ENCODE assay signal across 13 cellular contexts in genomic region chr20:34066476-34067090, GRCh38. TPM values are rescaled to one million over a fixed set of nuclear protein-coding genes. Genes with fewer than 3 reads are reported as not detected.
DNase-seq lines count a peak whose midpoint lies in the region; ATAC-seq and TF ChIP-seq lines count a peak whose summit lies in the region.
"Had no signal": no experiment of that assay in that cellular context is flagged by ENCODE, and none has a peak within 500 bp of the region (broad histone marks: within the 10 kb centered on the region; RNA-seq: fewer than 3 reads in every experiment).

No MANE protein-coding gene starts in this region.

- TF ChIP-seq CTCF in left ventricle myocardium inferior (IDR thresholded peaks at IDR 0.05; ENCODE audit: borderline replicate concordance) = no peak

- no peaks in the 10 kb centered on the region for H3K9me3 ChIP-seq in left ventricle myocardium inferior (replicated peaks)
- no peaks in the 10 kb centered on the region for H3K9me3 ChIP-seq in right cardiac atrium (ENCODE audit: control insufficient read depth, low read length)
- no peaks in the 10 kb centered on the region for H3K9me3 ChIP-seq in SK-N-MC (ENCODE audit: low read depth, low read length)
- H3K9me3 ChIP-seq: A549 had no signal

- H3K36me3 ChIP-seq in left ventricle myocardium inferior = no peaks in the 10 kb centered on the region
- H3K36me3 ChIP-seq in SK-N-MC (ENCODE audit: insufficient read depth, low read length) = peaks cover 4% of the 10 kb centered on the region; the same call in 1 of the 2 replicates

- H3K27me3 ChIP-seq in left ventricle myocardium inferior (ENCODE audit: low read depth) (no peaks in the 10 kb centered on the region), right cardiac atrium (ENCODE audit: control insufficient read depth, insufficient read depth) (no peaks in the 10 kb centered on the region)

- 74% methylated on average over 3 of the region's 3 CpGs for WGBS in right cardiac atrium

- intact Hi-C loops in left ventricle myocardium inferior (cut with micrococcal nuclease) (loop anchor here (5.0 kb wide), 1 partner anchor 134 kb away; no protein-coding TSS in a partner anchor), right cardiac atrium (cut with DNase I) (loop anchor here in 3 of 4 donors (5.0 to 10.0 kb wide), 4 partner anchors 134 to 272 kb away; no protein-coding TSS in a partner anchor)

- no peak for DNase-seq in left ventricle myocardium inferior
- no peak for DNase-seq in right cardiac atrium
- peak; percentile 72 for DNase-seq in SK-N-MC (ENCODE audit: low read depth, low spot score)
- peak; percentile 65 for DNase-seq in foreskin melanocyte
- no peak for DNase-seq in NCI-H526 (lab: John Stamatoyannopoulos, UW)
- DNase-seq in SHP77 (lab: John Stamatoyannopoulos, UW) = no peak
- no peak for DNase-seq in NCI-H1694 treated with DMSO at 0.1 percent for 48 hours (lab: John Stamatoyannopoulos, UW)
- DNase-seq in NCI-H1436 treated with DMSO at 0.1 percent for 48 hours (lab: John Stamatoyannopoulos, UW) = no peak
- DNase-seq: hippocampal formation, OCI-M1, T-cell had no signal

- H3K4me3 ChIP-seq in left ventricle myocardium inferior (no peak overlapping the region), right cardiac atrium (ENCODE audit: low read length) (no peak overlapping the region), SK-N-MC (no peak overlapping the region)
- H3K4me3 ChIP-seq: A549 had no signal

- H3K27ac ChIP-seq in left ventricle myocardium inferior (replicated peaks) (peak overlapping the region; percentile 9), right cardiac atrium (ENCODE audit: low read length) (no peak overlapping the region), SK-N-MC (no peak overlapping the region)
- H3K27ac ChIP-seq: A549 had no signal

- ATAC-seq in right cardiac atrium = no peak
- ATAC-seq: A549; activated CD4-positive, CD25-positive, alpha-beta regulatory T cell treated with anti-CD3 and anti-CD28 coated beads, Interleukin-2, amount 50 U/mL, for 24 hours; T-cell had no signal

- H3K4me1 ChIP-seq in left ventricle myocardium inferior (peaks cover 58% of the 10 kb centered on the region), right cardiac atrium (ENCODE audit: control insufficient read depth, insufficient read depth, low read length) (peaks cover 12% of the 10 kb centered on the region)

- H3K9ac ChIP-seq in SK-N-MC (ENCODE audit: insufficient read length) = no peak overlapping the region

RNA-seq across cellular contexts. Expression of gene EIF2S2, which starts 45.5 kb away (rescaled TPM):
- total RNA-seq in left ventricle myocardium inferior = 41.0 TPM
- 10 to 100 TPM; 36.0 to 46.9 (median 39.5) TPM for total RNA-seq in right cardiac atrium
- polyA plus RNA-seq in right cardiac atrium = 37.3 TPM

Comparison
In these comparisons a context has a peak if more than half of its experiments do, and no peak if none do; other contexts are left out.
1. DNase-seq: peak in SK-N-MC (single experiment) and foreskin melanocyte (single experiment); none in left ventricle myocardium inferior (single experiment), right cardiac atrium (0 of 3), NCI-H526 (0 of 2), SHP77 (0 of 2), NCI-H1694 treated with DMSO at 0.1 percent for 48 hours (single experiment) and NCI-H1436 treated with DMSO at 0.1 percent for 48 hours (single experiment).